Comparison of ENCODE assay signal across 1 cellular context in the genomic region with DNA sequence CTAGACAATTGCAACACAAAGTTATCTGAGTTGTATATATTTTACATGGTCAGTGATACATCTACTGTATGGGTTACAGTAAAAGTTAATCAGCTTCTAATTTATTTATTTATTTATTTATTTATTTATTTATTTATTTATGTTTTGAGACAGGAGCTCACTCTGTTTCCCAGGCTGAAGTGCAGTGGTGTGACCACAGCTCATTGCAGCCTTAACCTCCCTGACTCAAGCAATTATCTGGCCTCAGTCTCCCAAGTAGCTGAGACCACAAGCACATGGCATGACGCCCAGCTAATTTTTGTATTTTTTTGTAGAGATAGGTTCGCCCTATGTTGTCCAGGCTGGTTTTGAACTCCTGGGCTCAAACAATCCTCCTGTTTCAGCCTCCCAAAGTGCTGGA.
TF ChIP-seq lines count a peak whose summit lies in the region.

No MANE protein-coding gene starts in this region.

TF ChIP-seq in HEK293, 187 proteins besides CTCF, POLR2A, EP300 and RAD21 (continued from another document and continues in another):
- TF ChIP-seq, protein P1, sequence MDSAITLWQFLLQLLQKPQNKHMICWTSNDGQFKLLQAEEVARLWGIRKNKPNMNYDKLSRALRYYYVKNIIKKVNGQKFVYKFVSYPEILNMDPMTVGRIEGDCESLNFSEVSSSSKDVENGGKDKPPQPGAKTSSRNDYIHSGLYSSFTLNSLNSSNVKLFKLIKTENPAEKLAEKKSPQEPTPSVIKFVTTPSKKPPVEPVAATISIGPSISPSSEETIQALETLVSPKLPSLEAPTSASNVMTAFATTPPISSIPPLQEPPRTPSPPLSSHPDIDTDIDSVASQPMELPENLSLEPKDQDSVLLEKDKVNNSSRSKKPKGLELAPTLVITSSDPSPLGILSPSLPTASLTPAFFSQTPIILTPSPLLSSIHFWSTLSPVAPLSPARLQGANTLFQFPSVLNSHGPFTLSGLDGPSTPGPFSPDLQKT (IDR thresholded peaks at IDR 0.05; ENCODE audit: borderline replicate concordance, low read depth, low read length), result no peak
- TF ChIP-seq ZNF585B (tag by site-specific recombination; IDR thresholded peaks at IDR 0.05) (no peak), ZXDB (tag by site-specific recombination; IDR thresholded peaks at IDR 0.05) (peak; percentile 65), HOXA7 (CRISPR knock-in tag; IDR thresholded peaks at IDR 0.05; ENCODE audit: borderline replicate concordance) (no peak), ZNF114 (tag by site-specific recombination; IDR thresholded peaks at IDR 0.05) (no peak), ZNF677 (tag by site-specific recombination; IDR thresholded peaks at IDR 0.05) (no peak), ZNF223 (tag by site-specific recombination; IDR thresholded peaks at IDR 0.05) (peak; percentile 50; the same call in 1 of the 2 replicates), MZF1 (tag by site-specific recombination; IDR thresholded peaks at IDR 0.05; ENCODE audit: borderline replicate concordance) (peak; percentile 34; the same call in 1 of the 2 replicates), SETDB1 (IDR thresholded peaks at IDR 0.05; ENCODE audit: insufficient read length, low read length) (no peak), ZIC2 (tag by site-specific recombination; IDR thresholded peaks at IDR 0.05) (no peak), ZBTB8A (tag by site-specific recombination; IDR thresholded peaks at IDR 0.05) (peak; percentile 74), ZNF501 (tag by site-specific recombination; IDR thresholded peaks at IDR 0.05) (peak; percentile 68; the same call in 1 of the 2 replicates), ZNF266 (tag by site-specific recombination; IDR thresholded peaks at IDR 0.05; ENCODE audit: low read depth) (peak; percentile 96), ZNF600 (tag by site-specific recombination; IDR thresholded peaks at IDR 0.05) (no peak), ZNF548 (tag by site-specific recombination; IDR thresholded peaks at IDR 0.05) (no peak), FEZF1 (tag by site-specific recombination; IDR thresholded peaks at IDR 0.05) (no peak; the same call in 1 of the 2 replicates), ZNF624 (tag by site-specific recombination; IDR thresholded peaks at IDR 0.05) (no peak), ZNF596 (tag by site-specific recombination; IDR thresholded peaks at IDR 0.05) (no peak), ZNF776 (tag by site-specific recombination; IDR thresholded peaks at IDR 0.05; ENCODE audit: borderline replicate concordance) (no peak), ZSCAN16 (tag by site-specific recombination; IDR thresholded peaks at IDR 0.05) (no peak), ZSCAN23 (tag by site-specific recombination; IDR thresholded peaks at IDR 0.05) (no peak), GLI2 (tag by site-specific recombination; IDR thresholded peaks at IDR 0.05; ENCODE audit: borderline replicate concordance, low read depth) (peak; percentile 46; the same call in 1 of the 2 replicates), OSR2 (tag by site-specific recombination; IDR thresholded peaks at IDR 0.05) (no peak), ZNF354C (tag by site-specific recombination; IDR thresholded peaks at IDR 0.05; ENCODE audit: borderline replicate concordance, low read depth) (0 out of 2 replicates have a peak, but pooled peaks have one; percentile 61), ZNF530 (tag by site-specific recombination; IDR thresholded peaks at IDR 0.05; ENCODE audit: low read depth) (peak; percentile 69), ZNF426 (tag by site-specific recombination; IDR thresholded peaks at IDR 0.05) (peak; percentile 90), ZNF174 (tag by site-specific recombination; IDR thresholded peaks at IDR 0.05) (no peak), ZNF510 (tag by site-specific recombination; IDR thresholded peaks at IDR 0.05; ENCODE audit: insufficient replicate concordance) (peak; percentile 88), ZFHX2 (tag by site-specific recombination; conservative IDR thresholded peaks at IDR 0.05) (no peak), RBAK (tag by site-specific recombination; IDR thresholded peaks at IDR 0.05) (peak; percentile 63; the same call in 1 of the 2 replicates), ZNF121 (tag by site-specific recombination; IDR thresholded peaks at IDR 0.05) (no peak), ZBTB1 (tag by site-specific recombination; IDR thresholded peaks at IDR 0.05) (no peak), ZNF549 (tag by site-specific recombination; IDR thresholded peaks at IDR 0.05) (no peak), ZNF202 (tag by site-specific recombination; IDR thresholded peaks at IDR 0.05; ENCODE audit: borderline replicate concordance) (peak; percentile 85; the same call in 1 of the 2 replicates), ZNF658 (tag by site-specific recombination; IDR thresholded peaks at IDR 0.05) (no peak), ZNF610 (tag by site-specific recombination; IDR thresholded peaks at IDR 0.05; ENCODE audit: borderline replicate concordance) (no peak), ZNF112 (tag by site-specific recombination; IDR thresholded peaks at IDR 0.05) (no peak), ZNF211 (tag by site-specific recombination; IDR thresholded peaks at IDR 0.05; ENCODE audit: low read depth) (no peak), ZNF843 (tag by site-specific recombination; IDR thresholded peaks at IDR 0.05) (no peak), ZNF404 (tag by site-specific recombination; IDR thresholded peaks at IDR 0.05) (peak; percentile 66; the same call in 1 of the 2 replicates), ZFP3 (tag by site-specific recombination; IDR thresholded peaks at IDR 0.05; ENCODE audit: low read depth) (peak; percentile 16; the same call in 1 of the 2 replicates), ZNF830 (tag by site-specific recombination; IDR thresholded peaks at IDR 0.05; ENCODE audit: low read depth) (no peak), ZNF157 (tag by site-specific recombination; IDR thresholded peaks at IDR 0.05) (no peak), OVOL3 (tag by site-specific recombination; IDR thresholded peaks at IDR 0.05) (no peak), ZNF239 (tag by site-specific recombination; IDR thresholded peaks at IDR 0.05) (no peak), EGR2 (tag by site-specific recombination; IDR thresholded peaks at IDR 0.05; ENCODE audit: low read depth) (no peak), ZFP41 (tag by site-specific recombination; IDR thresholded peaks at IDR 0.05; ENCODE audit: borderline replicate concordance) (no peak), ZNF175 (tag by site-specific recombination; IDR thresholded peaks at IDR 0.05) (no peak), HOXD13 (CRISPR knock-in tag; IDR thresholded peaks at IDR 0.05; ENCODE audit: borderline replicate concordance) (no peak), KLF1 (tag by site-specific recombination; IDR thresholded peaks at IDR 0.05) (no peak), ZNF23 (tag by site-specific recombination; IDR thresholded peaks at IDR 0.05; ENCODE audit: borderline replicate concordance) (no peak), ZNF37A (tag by site-specific recombination; IDR thresholded peaks at IDR 0.05) (no peak), ZNF248 (tag by site-specific recombination; IDR thresholded peaks at IDR 0.05) (no peak), ZNF366 (tag by site-specific recombination; conservative IDR thresholded peaks at IDR 0.05) (no peak), ZBTB17 (tag by site-specific recombination; IDR thresholded peaks at IDR 0.05) (no peak)
- TF ChIP-seq, protein P2, sequence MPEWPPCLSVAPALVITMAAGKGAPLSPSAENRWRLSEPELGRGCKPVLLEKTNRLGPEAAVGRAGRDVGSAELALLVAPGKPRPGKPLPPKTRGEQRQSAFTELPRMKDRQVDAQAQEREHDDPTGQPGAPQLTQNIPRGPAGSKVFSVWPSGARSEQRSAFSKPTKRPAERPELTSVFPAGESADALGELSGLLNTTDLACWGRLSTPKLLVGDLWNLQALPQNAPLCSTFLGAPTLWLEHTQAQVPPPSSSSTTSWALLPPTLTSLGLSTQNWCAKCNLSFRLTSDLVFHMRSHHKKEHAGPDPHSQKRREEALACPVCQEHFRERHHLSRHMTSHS (tag by site-specific recombination; IDR thresholded peaks at IDR 0.05), result no peak
- TF ChIP-seq, protein P3, sequence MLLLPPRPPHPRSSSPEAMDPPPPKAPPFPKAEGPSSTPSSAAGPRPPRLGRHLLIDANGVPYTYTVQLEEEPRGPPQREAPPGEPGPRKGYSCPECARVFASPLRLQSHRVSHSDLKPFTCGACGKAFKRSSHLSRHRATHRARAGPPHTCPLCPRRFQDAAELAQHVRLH (tag by site-specific recombination; IDR thresholded peaks at IDR 0.05), result no peak; the same call in 1 of the 2 replicates
- TF ChIP-seq, protein P4, sequence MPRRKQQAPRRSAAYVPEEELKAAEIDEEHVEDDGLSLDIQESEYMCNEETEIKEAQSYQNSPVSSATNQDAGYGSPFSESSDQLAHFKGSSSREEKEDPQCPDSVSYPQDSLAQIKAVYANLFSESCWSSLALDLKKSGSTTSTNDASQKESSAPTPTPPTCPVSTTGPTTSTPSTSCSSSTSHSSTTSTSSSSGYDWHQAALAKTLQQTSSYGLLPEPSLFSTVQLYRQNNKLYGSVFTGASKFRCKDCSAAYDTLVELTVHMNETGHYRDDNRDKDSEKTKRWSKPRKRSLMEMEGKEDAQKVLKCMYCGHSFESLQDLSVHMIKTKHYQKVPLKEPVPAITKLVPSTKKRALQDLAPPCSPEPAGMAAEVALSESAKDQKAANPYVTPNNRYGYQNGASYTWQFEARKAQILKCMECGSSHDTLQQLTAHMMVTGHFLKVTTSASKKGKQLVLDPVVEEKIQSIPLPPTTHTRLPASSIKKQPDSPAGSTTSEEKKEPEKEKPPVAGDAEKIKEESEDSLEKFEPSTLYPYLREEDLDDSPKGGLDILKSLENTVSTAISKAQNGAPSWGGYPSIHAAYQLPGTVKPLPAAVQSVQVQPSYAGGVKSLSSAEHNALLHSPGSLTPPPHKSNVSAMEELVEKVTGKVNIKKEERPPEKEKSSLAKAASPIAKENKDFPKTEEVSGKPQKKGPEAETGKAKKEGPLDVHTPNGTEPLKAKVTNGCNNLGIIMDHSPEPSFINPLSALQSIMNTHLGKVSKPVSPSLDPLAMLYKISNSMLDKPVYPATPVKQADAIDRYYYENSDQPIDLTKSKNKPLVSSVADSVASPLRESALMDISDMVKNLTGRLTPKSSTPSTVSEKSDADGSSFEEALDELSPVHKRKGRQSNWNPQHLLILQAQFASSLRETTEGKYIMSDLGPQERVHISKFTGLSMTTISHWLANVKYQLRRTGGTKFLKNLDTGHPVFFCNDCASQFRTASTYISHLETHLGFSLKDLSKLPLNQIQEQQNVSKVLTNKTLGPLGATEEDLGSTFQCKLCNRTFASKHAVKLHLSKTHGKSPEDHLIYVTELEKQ (tag by site-specific recombination; IDR thresholded peaks at IDR 0.05; ENCODE audit: borderline replicate concordance), result peak; percentile 26; the same call in 1 of the 2 replicates
- TF ChIP-seq, protein P5, sequence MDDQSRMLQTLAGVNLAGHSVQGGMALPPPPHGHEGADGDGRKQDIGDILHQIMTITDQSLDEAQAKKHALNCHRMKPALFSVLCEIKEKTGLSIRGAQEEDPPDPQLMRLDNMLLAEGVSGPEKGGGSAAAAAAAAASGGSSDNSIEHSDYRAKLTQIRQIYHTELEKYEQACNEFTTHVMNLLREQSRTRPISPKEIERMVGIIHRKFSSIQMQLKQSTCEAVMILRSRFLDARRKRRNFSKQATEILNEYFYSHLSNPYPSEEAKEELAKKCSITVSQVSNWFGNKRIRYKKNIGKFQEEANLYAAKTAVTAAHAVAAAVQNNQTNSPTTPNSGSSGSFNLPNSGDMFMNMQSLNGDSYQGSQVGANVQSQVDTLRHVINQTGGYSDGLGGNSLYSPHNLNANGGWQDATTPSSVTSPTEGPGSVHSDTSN (CRISPR knock-in tag; IDR thresholded peaks at IDR 0.05), result no peak
- TF ChIP-seq, protein P6, sequence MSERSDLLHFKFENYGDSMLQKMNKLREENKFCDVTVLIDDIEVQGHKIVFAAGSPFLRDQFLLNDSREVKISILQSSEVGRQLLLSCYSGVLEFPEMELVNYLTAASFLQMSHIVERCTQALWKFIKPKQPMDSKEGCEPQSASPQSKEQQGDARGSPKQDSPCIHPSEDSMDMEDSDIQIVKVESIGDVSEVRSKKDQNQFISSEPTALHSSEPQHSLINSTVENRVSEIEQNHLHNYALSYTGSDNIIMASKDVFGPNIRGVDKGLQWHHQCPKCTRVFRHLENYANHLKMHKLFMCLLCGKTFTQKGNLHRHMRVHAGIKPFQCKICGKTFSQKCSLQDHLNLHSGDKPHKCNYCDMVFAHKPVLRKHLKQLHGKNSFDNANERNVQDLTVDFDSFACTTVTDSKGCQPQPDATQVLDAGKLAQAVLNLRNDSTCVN (tag by site-specific recombination; optimal IDR thresholded peaks at IDR 0.05), result no peak
- TF ChIP-seq, protein P7, sequence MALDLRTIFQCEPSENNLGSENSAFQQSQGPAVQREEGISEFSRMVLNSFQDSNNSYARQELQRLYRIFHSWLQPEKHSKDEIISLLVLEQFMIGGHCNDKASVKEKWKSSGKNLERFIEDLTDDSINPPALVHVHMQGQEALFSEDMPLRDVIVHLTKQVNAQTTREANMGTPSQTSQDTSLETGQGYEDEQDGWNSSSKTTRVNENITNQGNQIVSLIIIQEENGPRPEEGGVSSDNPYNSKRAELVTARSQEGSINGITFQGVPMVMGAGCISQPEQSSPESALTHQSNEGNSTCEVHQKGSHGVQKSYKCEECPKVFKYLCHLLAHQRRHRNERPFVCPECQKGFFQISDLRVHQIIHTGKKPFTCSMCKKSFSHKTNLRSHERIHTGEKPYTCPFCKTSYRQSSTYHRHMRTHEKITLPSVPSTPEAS (tag by site-specific recombination; IDR thresholded peaks at IDR 0.05), result no peak
- TF ChIP-seq, protein P8, sequence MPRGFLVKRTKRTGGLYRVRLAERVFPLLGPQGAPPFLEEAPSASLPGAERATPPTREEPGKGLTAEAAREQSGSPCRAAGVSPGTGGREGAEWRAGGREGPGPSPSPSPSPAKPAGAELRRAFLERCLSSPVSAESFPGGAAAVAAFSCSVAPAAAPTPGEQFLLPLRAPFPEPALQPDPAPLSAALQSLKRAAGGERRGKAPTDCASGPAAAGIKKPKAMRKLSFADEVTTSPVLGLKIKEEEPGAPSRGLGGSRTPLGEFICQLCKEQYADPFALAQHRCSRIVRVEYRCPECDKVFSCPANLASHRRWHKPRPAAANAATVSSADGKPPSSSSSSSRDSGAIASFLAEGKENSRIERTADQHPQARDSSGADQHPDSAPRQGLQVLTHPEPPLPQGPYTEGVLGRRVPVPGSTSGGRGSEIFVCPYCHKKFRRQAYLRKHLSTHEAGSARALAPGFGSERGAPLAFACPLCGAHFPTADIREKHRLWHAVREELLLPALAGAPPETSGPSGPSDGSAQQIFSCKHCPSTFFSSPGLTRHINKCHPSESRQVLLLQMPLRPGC (tag by site-specific recombination; IDR thresholded peaks at IDR 0.05), result no peak
- TF ChIP-seq, protein P9, sequence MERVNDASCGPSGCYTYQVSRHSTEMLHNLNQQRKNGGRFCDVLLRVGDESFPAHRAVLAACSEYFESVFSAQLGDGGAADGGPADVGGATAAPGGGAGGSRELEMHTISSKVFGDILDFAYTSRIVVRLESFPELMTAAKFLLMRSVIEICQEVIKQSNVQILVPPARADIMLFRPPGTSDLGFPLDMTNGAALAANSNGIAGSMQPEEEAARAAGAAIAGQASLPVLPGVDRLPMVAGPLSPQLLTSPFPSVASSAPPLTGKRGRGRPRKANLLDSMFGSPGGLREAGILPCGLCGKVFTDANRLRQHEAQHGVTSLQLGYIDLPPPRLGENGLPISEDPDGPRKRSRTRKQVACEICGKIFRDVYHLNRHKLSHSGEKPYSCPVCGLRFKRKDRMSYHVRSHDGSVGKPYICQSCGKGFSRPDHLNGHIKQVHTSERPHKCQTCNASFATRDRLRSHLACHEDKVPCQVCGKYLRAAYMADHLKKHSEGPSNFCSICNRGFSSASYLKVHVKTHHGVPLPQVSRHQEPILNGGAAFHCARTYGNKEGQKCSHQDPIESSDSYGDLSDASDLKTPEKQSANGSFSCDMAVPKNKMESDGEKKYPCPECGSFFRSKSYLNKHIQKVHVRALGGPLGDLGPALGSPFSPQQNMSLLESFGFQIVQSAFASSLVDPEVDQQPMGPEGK (tag by site-specific recombination; IDR thresholded peaks at IDR 0.05), result no peak
